In genomic region chr12:95220190-95220589, GRCh38 we compare ENCODE assay signal across 13 cellular contexts. TPM values are rescaled to one million over a fixed set of nuclear protein-coding genes. Genes with fewer than 3 reads are reported as not detected.
DNase-seq lines count a peak whose midpoint lies in the region; TF ChIP-seq lines count a peak whose summit lies in the region.
"Had no signal": no experiment of that assay in that cellular context is flagged by ENCODE, and none has a peak within 500 bp of the region (broad histone marks: within the 10 kb centered on the region; RNA-seq: fewer than 3 reads in every experiment).

No MANE protein-coding gene starts in this region.

- peak overlapping the region; percentile 93 for H3K27ac ChIP-seq in mammary epithelial cell (ENCODE audit: insufficient read depth, low read depth, low read length)
- H3K27ac ChIP-seq in smooth muscle cell (ENCODE audit: low read depth): no peak overlapping the region

- no peak overlapping the region for H2AFZ ChIP-seq in Loucy (ENCODE audit: low read length)
- H2AFZ ChIP-seq in mammary epithelial cell (ENCODE audit: low read depth, low read length): no peak overlapping the region
- H2AFZ ChIP-seq in smooth muscle cell (ENCODE audit: low read depth): no peak overlapping the region

- dilution Hi-C loops in mammary epithelial cell (cut with HindIII; ENCODE audit: low sequenced_read_pairs): no loop called here

- no peaks in the 10 kb centered on the region for H3K9me3 Mint-ChIP-seq in neural crest cell
- H3K9me3 Mint-ChIP-seq: immature natural killer cell had no signal

- intact Hi-C loops in mammary epithelial cell (cut with micrococcal nuclease): no loop called here

- H3K4me1 Mint-ChIP-seq in neural crest cell: peaks cover 45% of the 10 kb centered on the region

- H3K4me1 ChIP-seq in Loucy (ENCODE audit: insufficient read depth, low read length, poor library complexity, severe bottlenecking): peaks cover 41% of the 10 kb centered on the region
- peaks cover 25% of the 10 kb centered on the region for H3K4me1 ChIP-seq in mammary epithelial cell (ENCODE audit: insufficient read depth, low read length)
- H3K4me1 ChIP-seq in smooth muscle cell (ENCODE audit: low read depth): peaks cover 25% of the 10 kb centered on the region

- TF ChIP-seq CTCF in GM06990 (IDR thresholded peaks at IDR 0.05; ENCODE audit: insufficient read depth, low read length, poor library complexity, severe bottlenecking): no peak
- TF ChIP-seq CTCF in Loucy (conservative IDR thresholded peaks at IDR 0.05; ENCODE audit: low read length): no peak
- no peak for TF ChIP-seq CTCF in mammary epithelial cell (conservative IDR thresholded peaks at IDR 0.05 in 1 of 2, IDR thresholded peaks at IDR 0.05 in 1 of 2; ENCODE audit: extremely low read depth in 1 of 2, insufficient read depth in 1 of 2, low read depth in 1 of 2, low read length in 2 of 2)
- TF ChIP-seq CTCF in neural crest cell (conservative IDR thresholded peaks at IDR 0.05): no peak
- TF ChIP-seq CTCF in smooth muscle cell (IDR thresholded peaks at IDR 0.05; ENCODE audit: borderline replicate concordance, insufficient read depth, poor library complexity, severe bottlenecking): no peak

- H4K20me1 ChIP-seq in Loucy (ENCODE audit: insufficient read depth, low read length, poor library complexity, severe bottlenecking): peaks cover 68% of the 10 kb centered on the region
- no peaks in the 10 kb centered on the region for H4K20me1 ChIP-seq in mammary epithelial cell (ENCODE audit: insufficient read depth, low read length)
- H4K20me1 ChIP-seq in smooth muscle cell (ENCODE audit: low read depth): peaks cover 56% of the 10 kb centered on the region

- H3K36me3 ChIP-seq in GM06990 (ENCODE audit: control insufficient read depth, insufficient read depth, low read length) (peaks cover 5% of the 10 kb centered on the region), Loucy (ENCODE audit: insufficient read depth, low read length) (peaks cover 7% of the 10 kb centered on the region; the same call in 1 of the 2 replicates), mammary epithelial cell (ENCODE audit: insufficient read depth, low read length) (no peaks in the 10 kb centered on the region), smooth muscle cell (ENCODE audit: low read depth) (no peaks in the 10 kb centered on the region)

- peak overlapping the region; percentile 91 for H3K4me2 ChIP-seq in Loucy (ENCODE audit: low read depth, low read length, poor library complexity, severe bottlenecking)
- H3K4me2 ChIP-seq in mammary epithelial cell (ENCODE audit: insufficient read depth, low read depth, low read length): peak overlapping the region; percentile 63
- H3K4me2 ChIP-seq in smooth muscle cell: no peak overlapping the region

- H3K27me3 ChIP-seq in GM06990 (replicated peaks; ENCODE audit: control insufficient read depth, insufficient read depth, low read length): no peaks in the 10 kb centered on the region
- no peaks in the 10 kb centered on the region for H3K27me3 ChIP-seq in Loucy (ENCODE audit: insufficient read depth, low read length, poor library complexity, severe bottlenecking)
- H3K27me3 ChIP-seq in mammary epithelial cell (ENCODE audit: insufficient read depth, low read length): no peaks in the 10 kb centered on the region
- no peaks in the 10 kb centered on the region for H3K27me3 ChIP-seq in smooth muscle cell (ENCODE audit: low read depth)

- DNase-seq in GM06990 (ENCODE audit: extremely low read depth, insufficient read length) (no peak), mammary epithelial cell (no peak), neural crest cell (ENCODE audit: low read depth, low spot score) (no peak), mesenteric fat pad (ENCODE audit: low spot score) (no peak), smooth muscle cell (lab: John Stamatoyannopoulos, UW; ENCODE audit: unreplicated experiment) (no peak), NCI-H128 (lab: John Stamatoyannopoulos, UW; ENCODE audit: unreplicated experiment) (no peak), SIG-M5 (lab: John Stamatoyannopoulos, UW) (no peak)
- DNase-seq: activated CD4-positive, CD25-positive, alpha-beta regulatory T cell; activated T-cell treated with anti-CD3 and anti-CD28 coated beads, Interleukin-2, amount 50 U/mL, for 1 hour; immature natural killer cell; NCI-H446 had no signal

- H3K79me2 ChIP-seq in Loucy (ENCODE audit: insufficient read depth, low read length) (peaks cover 80% of the 10 kb centered on the region), mammary epithelial cell (ENCODE audit: insufficient read depth, low read length) (peaks cover 93% of the 10 kb centered on the region), smooth muscle cell (ENCODE audit: low read depth) (peaks cover 86% of the 10 kb centered on the region)

- H3K4me3 ChIP-seq in GM06990 (replicated peaks; ENCODE audit: low read depth, low read length): peak overlapping the region; percentile 86
- H3K4me3 ChIP-seq in Loucy (ENCODE audit: low read length, poor library complexity, severe bottlenecking): peak overlapping the region; percentile 92
- H3K4me3 ChIP-seq in mammary epithelial cell (replicated peaks in 1 of 3; ENCODE audit: insufficient read depth in 1 of 3, low read depth in 2 of 3, low read length in 3 of 3): peak overlapping the region; percentile 14 to 95 (median 92)
- no peak overlapping the region for H3K4me3 ChIP-seq in smooth muscle cell
- H3K4me3 ChIP-seq: skin epidermis had no signal

- H3K9me3 ChIP-seq in Loucy (ENCODE audit: insufficient read depth, low read depth, low read length): no peaks in the 10 kb centered on the region
- H3K9me3 ChIP-seq in mammary epithelial cell (replicated peaks; ENCODE audit: insufficient read depth, low read length): no peaks in the 10 kb centered on the region
- no peaks in the 10 kb centered on the region for H3K9me3 ChIP-seq in smooth muscle cell (replicated peaks; ENCODE audit: low read depth)

- BruUV-seq in mammary epithelial cell (replicated peaks; lab: Mats Ljungman, UMichigan): no TSS peak

- in situ Hi-C loops in mammary epithelial cell (cut with MboI; ENCODE audit: low sequenced_read_pairs in 2 of 2): no loop called here

- CTCF ChIA-PET in mammary epithelial cell (lab: Charles Lee; ENCODE audit: low non-redundant PET): no interaction called here

- H3K27ac Mint-ChIP-seq in neural crest cell (ENCODE audit: unreplicated experiment): no peak overlapping the region

- peaks cover 5% of the 10 kb centered on the region for H3K36me3 Mint-ChIP-seq in neural crest cell (ENCODE audit: low read depth)

- H3K9ac ChIP-seq in Loucy (ENCODE audit: low read depth, low read length, poor library complexity, severe bottlenecking) (peak overlapping the region; percentile 14), mammary epithelial cell (ENCODE audit: insufficient read depth, low read length) (no peak overlapping the region), smooth muscle cell (ENCODE audit: low read depth) (no peak overlapping the region)

- H3F3A ChIP-seq in Loucy (ENCODE audit: low read depth) (no peaks in the 10 kb centered on the region), smooth muscle cell (ENCODE audit: low read depth) (no peaks in the 10 kb centered on the region)

- WGBS in mammary epithelial cell (ENCODE audit: low coverage, missing lambda C conversion rate): 83% methylated on average over 4 of the region's 4 CpGs
- 96% methylated on average over 4 of the region's 4 CpGs for WGBS in smooth muscle cell (ENCODE audit: low lambda C conversion rate)

- H3K27me3 Mint-ChIP-seq in neural crest cell (ENCODE audit: low read depth): no peaks in the 10 kb centered on the region

- H3K4me3 Mint-ChIP-seq in neural crest cell: peak overlapping the region; percentile 64

- no peaks in the 10 kb centered on the region for H3K9me2 ChIP-seq in Loucy (replicated peaks; ENCODE audit: low read depth, low read length)

RNA-seq across cellular contexts. Expression of gene VEZT, which starts 2.6 kb away (rescaled TPM):
- total RNA-seq in mammary epithelial cell (100 to 1,000 TPM; 113 to 133 TPM), neural crest cell (79.1 and 80.8 TPM in 2 replicates), mesenteric fat pad (50.2 TPM), smooth muscle cell (65.2 and 71.5 TPM in 2 replicates)
- polyA plus RNA-seq in mammary epithelial cell (66.2 TPM), smooth muscle cell (21.2 and 24.8 TPM in 2 replicates)
- 73.7 TPM for polyA minus RNA-seq in mammary epithelial cell

RNA-seq across cellular contexts. Expression of gene FGD6, which starts 2.9 kb away (rescaled TPM):
- total RNA-seq in mammary epithelial cell (10 to 100 TPM; 39.3 to 55.6 TPM), neural crest cell (17.3 and 17.4 TPM in 2 replicates), mesenteric fat pad (5.4 TPM), smooth muscle cell (7.7 and 11.0 TPM in 2 replicates)
- polyA plus RNA-seq in mammary epithelial cell (16.4 TPM), smooth muscle cell (2.5 and 3.5 TPM in 2 replicates)
- polyA minus RNA-seq in mammary epithelial cell: 46.3 TPM
